ENCODE assay signal across 1 cellular context in genomic region chr13:113821847-113822246, GRCh38.
TF ChIP-seq lines count a peak whose summit lies in the region.

No MANE protein-coding gene starts in this region.

TF ChIP-seq in GM12878, 131 proteins besides CTCF, POLR2A, EP300 and RAD21 (continued from another document):
- TF ChIP-seq USF2 (IDR thresholded peaks at IDR 0.05; ENCODE audit: borderline replicate concordance, low read depth, low read length) (no peak), MLLT1 (IDR thresholded peaks at IDR 0.05) (no peak), ESRRA (IDR thresholded peaks at IDR 0.05; ENCODE audit: low read length) (no peak), NR2C1 (IDR thresholded peaks at IDR 0.05) (no peak), ASH2L (IDR thresholded peaks at IDR 0.05; ENCODE audit: borderline replicate concordance, low read depth) (no peak), YY1 (IDR thresholded peaks at IDR 0.05; ENCODE audit: low read depth, low read length) (no peak), CBX3 (IDR thresholded peaks at IDR 0.05; ENCODE audit: borderline replicate concordance, low read depth) (no peak)
